31 cellular contexts compared by ENCODE assay signal in genomic region chr20:40309731-40310130, GRCh38.
"Had no signal": no experiment of that assay in that cellular context is flagged by ENCODE, and none has a peak within 500 bp of the region (broad histone marks: within the 10 kb centered on the region; RNA-seq: fewer than 3 reads in every experiment).

No MANE protein-coding gene starts in this region.

- DNase-seq: activated CD4-positive, alpha-beta memory T cell treated with anti-CD3 and anti-CD28 coated beads, Interleukin-2, amount 10 ng/mL, durations not matched to agents 7 days and 5 days; activated CD4-positive, alpha-beta T cell treated with anti-CD3 and anti-CD28 coated beads for 36 hours; activated CD4-positive, alpha-beta T cell treated with anti-CD3 and anti-CD28 coated beads, Interleukin-2, amount 50 U/mL, for 1 hour; activated CD4-positive, CD25-positive, alpha-beta regulatory T cell; activated gamma-delta T cell; activated naive CD4-positive, alpha-beta T cell treated with anti-CD3 and anti-CD28 coated beads for 36 hours; activated T-cell treated with anti-CD3 and anti-CD28 coated beads for 4 hours; activated T-cell treated with anti-CD3 and anti-CD28 coated beads, Interleukin-2, amount 50 U/mL, for 48 hours; caudate nucleus; MG63; MV-4-11; NCI-H1092 treated with DMSO at 0.1 percent for 48 hours; NCI-H1436; NCI-H1694 treated with DMSO at 0.1 percent for 48 hours; NCI-H2029 treated with DMSO at 0.1 percent for 48 hours; NCI-H345; NCI-H510A; NCI-H526 treated with DMSO at 0.1 percent for 48 hours; NK-92 treated with Interleukin-12 subunit alpha and Interleukin-12 subunit beta, amount 100 ng/mL, for 24 hours; OCI-M1; Right ventricle myocardium superior; RPMI8226; SJCRH30; T-cell; T-helper 2 cell had no signal

- H3K27me3 Mint-ChIP-seq: activated CD4-positive, alpha-beta memory T cell treated with anti-CD3 and anti-CD28 coated beads, Interleukin-2, amount 10 ng/mL, durations not matched to agents 7 days and 5 days had no signal

- H3K4me3 Mint-ChIP-seq: activated CD4-positive, alpha-beta memory T cell treated with anti-CD3 and anti-CD28 coated beads, Interleukin-2, amount 10 ng/mL, durations not matched to agents 7 days and 5 days; activated CD4-positive, alpha-beta T cell treated with anti-CD3 and anti-CD28 coated beads for 36 hours; activated naive CD4-positive, alpha-beta T cell treated with anti-CD3 and anti-CD28 coated beads for 36 hours; activated naive CD8-positive, alpha-beta T cell; activated T-helper 17 cell treated with anti-CD3 and anti-CD28 coated beads, Interleukin-2, amount 50 U/mL, for 72 hours; T-cell had no signal

- H3K36me3 ChIP-seq: breast epithelium, MG63, SJCRH30 had no signal

- H3K4me3 ChIP-seq: breast epithelium, MG63, SJCRH30 had no signal

- H3K9me3 ChIP-seq: breast epithelium, MG63, SJCRH30 had no signal

- H3K9me3 Mint-ChIP-seq: activated CD4-positive, alpha-beta memory T cell treated with anti-CD3 and anti-CD28 coated beads, Interleukin-2, amount 10 ng/mL, durations not matched to agents 7 days and 5 days; activated naive CD4-positive, alpha-beta T cell treated with anti-CD3 and anti-CD28 coated beads for 36 hours; activated T-helper 17 cell treated with anti-CD3 and anti-CD28 coated beads, Interleukin-2, amount 50 U/mL, for 72 hours had no signal

- H3K27ac Mint-ChIP-seq: activated CD4-positive, alpha-beta memory T cell treated with anti-CD3 and anti-CD28 coated beads, Interleukin-2, amount 10 ng/mL, durations not matched to agents 7 days and 5 days; activated CD4-positive, alpha-beta T cell treated with anti-CD3 and anti-CD28 coated beads for 36 hours; activated naive CD4-positive, alpha-beta T cell treated with anti-CD3 and anti-CD28 coated beads for 36 hours; activated naive CD8-positive, alpha-beta T cell; activated T-helper 17 cell treated with anti-CD3 and anti-CD28 coated beads, Interleukin-2, amount 50 U/mL, for 72 hours; T-cell had no signal

- H3K4me2 ChIP-seq: KMS-11 had no signal

- H3K4me1 ChIP-seq: SJCRH30 had no signal

- H3K36me3 Mint-ChIP-seq: activated naive CD8-positive, alpha-beta T cell; T-cell had no signal

- H3K27me3 ChIP-seq: breast epithelium, MG63 had no signal

- ATAC-seq: activated CD4-positive, alpha-beta T cell treated with anti-CD3 and anti-CD28 coated beads for 36 hours; activated T-helper 17 cell treated with anti-CD3 and anti-CD28 coated beads, Interleukin-2, amount 50 U/mL, for 72 hours; Panc1; T-cell had no signal

- H3K4me1 Mint-ChIP-seq: activated CD4-positive, alpha-beta memory T cell treated with anti-CD3 and anti-CD28 coated beads, Interleukin-2, amount 10 ng/mL, durations not matched to agents 7 days and 5 days; activated CD4-positive, alpha-beta T cell treated with anti-CD3 and anti-CD28 coated beads for 36 hours; activated T-helper 17 cell treated with anti-CD3 and anti-CD28 coated beads, Interleukin-2, amount 50 U/mL, for 72 hours; T-cell had no signal

- H3K27ac ChIP-seq: breast epithelium, KMS-11, SJCRH30, VCaP had no signal
